Comparison of ENCODE assay signal across 8 cellular contexts in genomic region chr10:79322616-79323566, GRCh38. TPM values are rescaled to one million over a fixed set of nuclear protein-coding genes. Genes with fewer than 3 reads are reported as not detected.
A peak's percentile ranks its signal among the peaks of the same experiment; 100 is the strongest.
DNase-seq lines count a peak whose midpoint lies in the region; ATAC-seq, FAIRE-seq and TF ChIP-seq lines count a peak whose summit lies in the region.

No MANE protein-coding gene starts in this region.

- intact Hi-C loops in psoas muscle (cut with DNase I), result no loop called here

- H3K4me3 ChIP-seq in psoas muscle (no peak overlapping the region), suprapubic skin (no peak overlapping the region)

- no peak for TF ChIP-seq POLR2A in suprapubic skin (IDR thresholded peaks at IDR 0.05)

- FAIRE-seq in urothelium cell line (lab: Jason Lieb, UNC), result no peak

- TF ChIP-seq EP300 in suprapubic skin (IDR thresholded peaks at IDR 0.05), result no peak

- H3K27me3 ChIP-seq in psoas muscle (ENCODE audit: insufficient read depth in 3 of 3, low read length in 2 of 3), result no peaks in the 10 kb centered on the region
- H3K27me3 ChIP-seq in suprapubic skin, result no peaks in the 10 kb centered on the region

- H3K4me1 ChIP-seq in psoas muscle (peaks cover 10% of the 10 kb centered on the region), suprapubic skin (peaks cover 39% of the 10 kb centered on the region)

- WGBS in psoas muscle, 3 donors, result 81 to 84% (median 83%) methylated on average over 15 of the region's 15 CpGs
- 73% methylated on average over 15 of the region's 15 CpGs for WGBS in suprapubic skin

- H3K27ac ChIP-seq in psoas muscle (no peak overlapping the region), suprapubic skin (no peak overlapping the region)

- H3K9me3 ChIP-seq in psoas muscle (no peaks in the 10 kb centered on the region), suprapubic skin (no peaks in the 10 kb centered on the region)

- DNase-seq in HS-5 (ENCODE audit: low read depth) (peak; percentile 36), psoas muscle (peak; percentile 61 to 64), urothelium cell line (ENCODE audit: low spot score) (peak; percentile 79), suprapubic skin (ENCODE audit: low spot score in 2 of 2) (no peak), HuH-7.5 (ENCODE audit: low spot score) (no peak)
- DNase-seq in activated CD4-positive, alpha-beta T cell treated with anti-CD3 and anti-CD28 coated beads for 1 hour, result peak; percentile 66
- peak; percentile 87 for DNase-seq in central memory CD4-positive, alpha-beta T cell

- no peaks in the 10 kb centered on the region for H3K36me3 ChIP-seq in psoas muscle (ENCODE audit: insufficient read depth in 1 of 2, low read depth in 1 of 2)
- H3K36me3 ChIP-seq in suprapubic skin, result no peaks in the 10 kb centered on the region

- ATAC-seq in GM19395 (IDR thresholded peaks at IDR 0.05; ENCODE audit: unreplicated experiment) (peak; percentile 53), psoas muscle (peak in 1 of 4 donors; percentile 36)

- no peak for TF ChIP-seq CTCF in psoas muscle (IDR thresholded peaks at IDR 0.05)
- no peak for TF ChIP-seq CTCF in suprapubic skin (IDR thresholded peaks at IDR 0.05)

RNA-seq across cellular contexts. Expression of gene PPIF, which starts 24.4 kb away (rescaled TPM):
- total RNA-seq in psoas muscle, result 100 to 1,000 TPM in 2 of 4 donors, 10 to 100 TPM in 2; 44.6 to 181 (median 89.4) TPM
- polyA plus RNA-seq in psoas muscle, result 100 to 1,000 TPM in 1 of 3 donors, 10 to 100 TPM in 2; 85.4 to 297 (median 85.9) TPM
- total RNA-seq in suprapubic skin, result 10 to 100 TPM; 41.0 to 92.8 (median 71.1) TPM

Comparison
In these comparisons a context has a peak if more than half of its experiments do, and no peak if none do; other contexts are left out.
1. DNase-seq: peak in HS-5 (single experiment), activated CD4-positive, alpha-beta T cell treated with anti-CD3 and anti-CD28 coated beads for 1 hour (single experiment), central memory CD4-positive, alpha-beta T cell (single experiment), psoas muscle (2 of 2) and urothelium cell line (single experiment); none in suprapubic skin (0 of 2) and HuH-7.5 (single experiment).